ENCODE assay signal across 15 cellular contexts in the genomic region with DNA sequence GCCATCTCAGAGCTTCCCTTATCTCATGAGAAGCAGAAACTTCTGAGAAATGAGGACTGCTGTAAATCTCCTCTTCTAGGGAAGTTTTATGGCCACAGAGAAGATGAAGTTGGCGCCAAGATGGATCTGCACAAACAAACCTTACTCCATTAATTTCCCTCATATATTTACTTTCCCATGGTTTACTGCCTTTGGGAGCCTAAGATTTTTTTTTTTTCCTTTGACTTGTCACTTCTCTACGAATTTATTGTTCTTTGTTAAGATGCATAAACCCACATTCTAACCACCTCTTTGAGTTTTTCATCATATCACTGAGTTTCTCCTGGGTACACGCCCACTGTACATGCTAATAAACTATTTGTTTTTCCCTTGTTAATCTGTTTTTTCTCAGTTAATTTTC. TPM values are rescaled to one million over a fixed set of nuclear protein-coding genes. Genes with fewer than 3 reads are reported as not detected.
DNase-seq lines count a peak whose midpoint lies in the region; ATAC-seq and TF ChIP-seq lines count a peak whose summit lies in the region.
"Had no signal": no experiment of that assay in that cellular context is flagged by ENCODE, and none has a peak within 500 bp of the region (broad histone marks: within the 10 kb centered on the region; RNA-seq: fewer than 3 reads in every experiment).

No MANE protein-coding gene starts in this region.

- peak overlapping the region; percentile 59 for H3K27ac Mint-ChIP-seq in nephron progenitor cell
- H3K27ac Mint-ChIP-seq: CD4-positive, CD25-positive, alpha-beta regulatory T cell had no signal

- POLR2A ChIA-PET in PC-9 (lab: Charles Lee; ENCODE audit: unreplicated experiment), result no interaction called here

- H3K27me3 ChIP-seq in hepatocyte (no peaks in the 10 kb centered on the region), PC-9 (ENCODE audit: insufficient read depth, low read depth) (no peaks in the 10 kb centered on the region), tibial nerve (no peaks in the 10 kb centered on the region)
- H3K27me3 ChIP-seq: BLaER1 treated with 17β-estradiol and CSF1 and Interleukin-3, amounts not matched to agents 10 nM and 100 nM had no signal

- TF ChIP-seq EP300 in tibial nerve (IDR thresholded peaks at IDR 0.05), result no peak

- H3K4me1 Mint-ChIP-seq in nephron progenitor cell, result peaks cover 46% of the 10 kb centered on the region

- no peak for ATAC-seq in HG03439 (IDR thresholded peaks at IDR 0.05; ENCODE audit: unreplicated experiment)
- ATAC-seq: HCT116, HepG2 had no signal

- 59% methylated on average over 3 of the region's 3 CpGs for WGBS in hepatocyte (ENCODE audit: low lambda C conversion rate, missing lambda C conversion rate)
- 62 to 67% methylated on average over 3 of the region's 3 CpGs for WGBS in tibial nerve, 2 donors

- no peak overlapping the region for H3K4me3 ChIP-seq in LNCaP clone FGC (ENCODE audit: low read depth, low read length)
- no peak overlapping the region for H3K4me3 ChIP-seq in hepatocyte
- H3K4me3 ChIP-seq in PC-9, result no peak overlapping the region
- H3K4me3 ChIP-seq in tibial nerve, result no peak overlapping the region
- H3K4me3 ChIP-seq: BLaER1 treated with 17β-estradiol and CSF1 and Interleukin-3, amounts not matched to agents 10 nM and 100 nM had no signal

- H3K27me3 Mint-ChIP-seq in nephron progenitor cell (ENCODE audit: low read depth, poor library complexity), result peaks cover 4% of the 10 kb centered on the region

- H3F3A ChIP-seq in PC-9 (ENCODE audit: insufficient read depth, low read depth), result 0 out of 2 replicates have a peak, but pooled peaks cover 9% of the 10 kb centered on the region

- H3K36me3 ChIP-seq in hepatocyte (replicated peaks; ENCODE audit: insufficient read depth, low read depth) (no peaks in the 10 kb centered on the region), PC-9 (ENCODE audit: low read depth) (no peaks in the 10 kb centered on the region), tibial nerve (no peaks in the 10 kb centered on the region)
- H3K36me3 ChIP-seq: BLaER1 treated with 17β-estradiol and CSF1 and Interleukin-3, amounts not matched to agents 10 nM and 100 nM had no signal

- H3K9me3 Mint-ChIP-seq in nephron progenitor cell, result peaks cover 19% of the 10 kb centered on the region

- H4K20me1 ChIP-seq in hepatocyte (ENCODE audit: insufficient read depth, poor library complexity, severe bottlenecking), result no peaks in the 10 kb centered on the region
- H4K20me1 ChIP-seq in PC-9 (ENCODE audit: insufficient read depth), result no peaks in the 10 kb centered on the region
- H4K20me1 ChIP-seq: BLaER1 treated with 17β-estradiol and CSF1 and Interleukin-3, amounts not matched to agents 10 nM and 100 nM had no signal

- H3K36me3 Mint-ChIP-seq in nephron progenitor cell (ENCODE audit: low read depth), result peaks cover 13% of the 10 kb centered on the region
- H3K36me3 Mint-ChIP-seq: CD4-positive, CD25-positive, alpha-beta regulatory T cell had no signal

- DNase-seq in LNCaP clone FGC (ENCODE audit: low read depth) (peak; percentile 96), hepatocyte (ENCODE audit: low spot score) (peak; percentile 38), nephron progenitor cell (no peak), PC-9 (no peak), tibial nerve (ENCODE audit: low spot score in 2 of 2) (no peak)
- DNase-seq: ACHN; Calu3; CD4-positive, CD25-positive, alpha-beta regulatory T cell; DMS 273 treated with DMSO at 0.1 percent for 48 hours; EL had no signal

- no peak for TF ChIP-seq CTCF in 22Rv1 (IDR thresholded peaks at IDR 0.05)
- no peak for TF ChIP-seq CTCF in LNCaP clone FGC (IDR thresholded peaks at IDR 0.05; ENCODE audit: control insufficient read depth, extremely low read depth, insufficient read depth)
- TF ChIP-seq CTCF in hepatocyte (IDR thresholded peaks at IDR 0.05; ENCODE audit: poor library complexity), result no peak
- no peak for TF ChIP-seq CTCF in nephron progenitor cell (IDR thresholded peaks at IDR 0.05)
- no peak for TF ChIP-seq CTCF in PC-9 (conservative IDR thresholded peaks at IDR 0.05)
- TF ChIP-seq CTCF in tibial nerve (IDR thresholded peaks at IDR 0.05), result no peak

- no peaks in the 10 kb centered on the region for H3K9me3 ChIP-seq in hepatocyte (ENCODE audit: low read depth)
- H3K9me3 ChIP-seq in PC-9 (ENCODE audit: insufficient read depth, low read depth), result no peaks in the 10 kb centered on the region
- peaks cover 0 to 6% (median 0%) of the 10 kb centered on the region in 4 donors for H3K9me3 ChIP-seq in tibial nerve

- H3K27ac ChIP-seq in 22Rv1 (peak overlapping the region; percentile 50), hepatocyte (no peak overlapping the region), PC-9 (no peak overlapping the region), tibial nerve (no peak overlapping the region)
- H3K27ac ChIP-seq: BLaER1 treated with 17β-estradiol and CSF1 and Interleukin-3, amounts not matched to agents 10 nM and 100 nM had no signal

- H3K4me1 ChIP-seq in hepatocyte (ENCODE audit: insufficient read depth) (no peaks in the 10 kb centered on the region), PC-9 (replicated peaks; ENCODE audit: insufficient read depth) (peaks cover 7% of the 10 kb centered on the region; the same call in 1 of the 2 replicates), tibial nerve (no peaks in the 10 kb centered on the region)

- no peaks in the 10 kb centered on the region for H3K79me2 ChIP-seq in hepatocyte
- H3K79me2 ChIP-seq in PC-9 (ENCODE audit: low read depth), result no peaks in the 10 kb centered on the region

- H3K4me3 Mint-ChIP-seq in nephron progenitor cell, result peak overlapping the region; percentile 7
- H3K4me3 Mint-ChIP-seq: CD4-positive, CD25-positive, alpha-beta regulatory T cell had no signal

- H3K4me2 ChIP-seq in hepatocyte (no peak overlapping the region), PC-9 (no peak overlapping the region)

- no TSS peak for BruUV-seq in PC-9 (replicated peaks; lab: Mats Ljungman, UMichigan)

- no peaks in the 10 kb centered on the region for H3K9me2 ChIP-seq in hepatocyte (replicated peaks; ENCODE audit: insufficient read depth)
- no peaks in the 10 kb centered on the region for H3K9me2 ChIP-seq in PC-9 (ENCODE audit: insufficient read depth)

- H2AFZ ChIP-seq in hepatocyte (no peak overlapping the region), PC-9 (no peak overlapping the region)

- CTCF ChIA-PET in PC-9 (lab: Charles Lee), result no interaction called here

- no peak for TF ChIP-seq POLR2A in tibial nerve (IDR thresholded peaks at IDR 0.05)

- intact Hi-C loops in PC-9 (cut with micrococcal nuclease; ENCODE audit: unreplicated experiment), result no loop called here

RNA-seq across cellular contexts. Expression of gene NPTN, which starts 21.5 kb away (rescaled TPM):
- 201 and 234 TPM in 2 replicates for total RNA-seq in hepatocyte
- 153 and 174 TPM in 2 replicates for polyA plus RNA-seq in hepatocyte
- 61.8 and 101 TPM in 2 replicates for total RNA-seq in PC-9 (2021)
- 100 to 1,000 TPM in 2 of 4 donors, 10 to 100 TPM in 2; 84.3 to 118 (median 106) TPM for total RNA-seq in tibial nerve

RNA-seq across cellular contexts. Expression of gene CD276, which starts 29.5 kb away (rescaled TPM):
- total RNA-seq in hepatocyte (94.4 and 106 TPM in 2 replicates), PC-9 (2021) (82.6 and 91.1 TPM in 2 replicates), tibial nerve (10 to 100 TPM; 42.6 to 93.3 (median 70.9) TPM)
- 178 and 222 TPM in 2 replicates for polyA plus RNA-seq in hepatocyte
- total RNA-seq: CD4-positive, CD25-positive, alpha-beta regulatory T cell had no signal
- polyA plus RNA-seq: CD4-positive, CD25-positive, alpha-beta regulatory T cell had no signal

Comparison
In these comparisons a context has a peak if more than half of its experiments do, and no peak if none do; other contexts are left out.
1. DNase-seq: peak in LNCaP clone FGC (single experiment) and hepatocyte (single experiment); none in nephron progenitor cell (single experiment), PC-9 (0 of 2) and tibial nerve (0 of 2).